Comparison of ENCODE assay signal across 8 cellular contexts in the genomic region with DNA sequence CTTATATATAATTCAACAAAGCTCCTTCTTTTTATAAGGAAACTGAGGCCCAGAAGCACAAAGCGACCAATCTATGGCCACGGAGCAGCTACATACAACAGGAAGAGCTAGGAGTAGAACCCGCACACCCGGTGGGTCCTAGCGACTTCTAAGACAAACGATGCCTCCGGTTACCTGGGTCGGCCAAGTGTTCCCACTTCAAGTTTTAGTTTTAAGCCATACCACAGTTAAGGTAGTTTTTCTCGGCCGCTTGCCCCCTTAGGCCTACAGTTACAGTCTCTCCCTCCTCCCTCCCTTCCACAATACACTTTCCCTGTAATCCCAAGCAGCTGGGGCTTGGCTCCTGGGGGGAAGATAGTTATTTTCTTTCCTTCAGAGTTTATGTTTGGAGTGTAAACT. TPM values are rescaled to one million over a fixed set of nuclear protein-coding genes. Genes with fewer than 3 reads are reported as not detected.
A peak's percentile ranks its signal among the peaks of the same experiment; 100 is the strongest.
DNase-seq lines count a peak whose midpoint lies in the region; ATAC-seq and TF ChIP-seq lines count a peak whose summit lies in the region.

No MANE protein-coding gene starts in this region.

- no peaks in the 10 kb centered on the region for H3K27me3 ChIP-seq in effector memory CD4-positive, alpha-beta T cell (replicated peaks; ENCODE audit: control insufficient read depth, insufficient read depth, low read length, poor library complexity, severe bottlenecking)
- no peaks in the 10 kb centered on the region for H3K27me3 ChIP-seq in upper lobe of left lung

- TF ChIP-seq CTCF in mucosa of descending colon (IDR thresholded peaks at IDR 0.05) = no peak
- TF ChIP-seq CTCF in upper lobe of left lung (IDR thresholded peaks at IDR 0.05) = no peak

- peak; percentile 13 for ATAC-seq in HG02938 (IDR thresholded peaks at IDR 0.05; ENCODE audit: unreplicated experiment)
- ATAC-seq in SK-N-SH treated with all-trans-retinoic acid at 6 μM for 48 hours = peak; percentile 43
- peak; percentile 35 for ATAC-seq in mucosa of descending colon
- peak; percentile 44 to 52 for ATAC-seq in upper lobe of left lung (ENCODE audit: low FRiP score in 2 of 2)

- intact Hi-C loops in mucosa of descending colon (cut with DNase I, micrococcal nuclease) = no loop called here

- WGBS in upper lobe of left lung, 2 donors = 1% methylated on average over 10 of the region's 10 CpGs

- H3K9me3 ChIP-seq in effector memory CD4-positive, alpha-beta T cell (ENCODE audit: control insufficient read depth, low read length) = no peaks in the 10 kb centered on the region
- H3K9me3 ChIP-seq in mucosa of descending colon = no peaks in the 10 kb centered on the region
- no peaks in the 10 kb centered on the region for H3K9me3 ChIP-seq in upper lobe of left lung

- peaks cover 20% of the 10 kb centered on the region for H3K4me1 ChIP-seq in effector memory CD4-positive, alpha-beta T cell (ENCODE audit: control insufficient read depth, insufficient read depth, low read length, poor library complexity, severe bottlenecking)
- H3K4me1 ChIP-seq in mucosa of descending colon (ENCODE audit: low read depth) (peaks cover 40% of the 10 kb centered on the region), upper lobe of left lung (peaks cover 32 to 51% (median 34%) of the 10 kb centered on the region in 4 donors)

- H3K36me3 ChIP-seq in effector memory CD4-positive, alpha-beta T cell (ENCODE audit: control insufficient read depth, insufficient read depth, low read length) = no peaks in the 10 kb centered on the region
- no peaks in the 10 kb centered on the region for H3K36me3 ChIP-seq in mucosa of descending colon (ENCODE audit: low read depth)
- H3K36me3 ChIP-seq in upper lobe of left lung = peaks cover 0 to 15% (median 0%) of the 10 kb centered on the region in 4 donors

- peak overlapping the region; percentile 85 for H3K27ac ChIP-seq in effector memory CD4-positive, alpha-beta T cell (ENCODE audit: insufficient read depth, low read length, poor library complexity, severe bottlenecking)
- peak overlapping the region; percentile 79 to 92 (median 86) for H3K27ac ChIP-seq in upper lobe of left lung

- TF ChIP-seq EP300 in upper lobe of left lung (IDR thresholded peaks at IDR 0.05) = no peak

- no peak for TF ChIP-seq POLR2A in upper lobe of left lung (IDR thresholded peaks at IDR 0.05)

- peak; percentile 1 for DNase-seq in NCI-H510A treated with DMSO at 0.1 percent for 48 hours (lab: John Stamatoyannopoulos, UW)
- DNase-seq in NCI-H510A (lab: John Stamatoyannopoulos, UW) = no peak
- no peak for DNase-seq in effector memory CD4-positive, alpha-beta T cell
- peak; percentile 37 to 42 (median 39) for DNase-seq in mucosa of descending colon
- DNase-seq in upper lobe of left lung = peak in 1 of 2 donors; percentile 22
- DNase-seq in COR-L47 (lab: John Stamatoyannopoulos, UW) = no peak

- peak overlapping the region; percentile 96 for H3K4me3 ChIP-seq in effector memory CD4-positive, alpha-beta T cell (ENCODE audit: insufficient read depth, low read depth, low read length, poor library complexity, severe bottlenecking)
- H3K4me3 ChIP-seq in mucosa of descending colon = peak overlapping the region; percentile 37
- peak overlapping the region; percentile 53 to 82 (median 78) for H3K4me3 ChIP-seq in upper lobe of left lung

TF ChIP-seq in SK-N-SH treated with all-trans-retinoic acid at 6 μM for 48 hours, 23 proteins besides CTCF, POLR2A, EP300 and RAD21:
- no peak for TF ChIP-seq ZNF565 (CRISPR knock-in tag; conservative IDR thresholded peaks at IDR 0.05; ENCODE audit: low read depth)
- TF ChIP-seq, protein P1, sequence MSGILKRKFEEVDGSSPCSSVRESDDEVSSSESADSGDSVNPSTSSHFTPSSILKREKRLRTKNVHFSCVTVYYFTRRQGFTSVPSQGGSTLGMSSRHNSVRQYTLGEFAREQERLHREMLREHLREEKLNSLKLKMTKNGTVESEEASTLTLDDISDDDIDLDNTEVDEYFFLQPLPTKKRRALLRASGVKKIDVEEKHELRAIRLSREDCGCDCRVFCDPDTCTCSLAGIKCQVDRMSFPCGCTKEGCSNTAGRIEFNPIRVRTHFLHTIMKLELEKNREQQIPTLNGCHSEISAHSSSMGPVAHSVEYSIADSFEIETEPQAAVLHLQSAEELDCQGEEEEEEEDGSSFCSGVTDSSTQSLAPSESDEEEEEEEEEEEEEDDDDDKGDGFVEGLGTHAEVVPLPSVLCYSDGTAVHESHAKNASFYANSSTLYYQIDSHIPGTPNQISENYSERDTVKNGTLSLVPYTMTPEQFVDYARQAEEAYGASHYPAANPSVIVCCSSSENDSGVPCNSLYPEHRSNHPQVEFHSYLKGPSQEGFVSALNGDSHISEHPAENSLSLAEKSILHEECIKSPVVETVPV (CRISPR knock-in tag; IDR thresholded peaks at IDR 0.05) = no peak
- no peak for TF ChIP-seq BACH2 (CRISPR knock-in tag; IDR thresholded peaks at IDR 0.05; ENCODE audit: borderline replicate concordance)
- TF ChIP-seq ARNTL (CRISPR knock-in tag; IDR thresholded peaks at IDR 0.05; ENCODE audit: borderline replicate concordance, low read depth) = no peak
- TF ChIP-seq OSR1 (CRISPR knock-in tag; IDR thresholded peaks at IDR 0.05) = no peak
- no peak for TF ChIP-seq GLIS3 (CRISPR knock-in tag; IDR thresholded peaks at IDR 0.05)
- no peak for TF ChIP-seq TCF4 (CRISPR knock-in tag; IDR thresholded peaks at IDR 0.05; ENCODE audit: borderline replicate concordance)
- no peak for TF ChIP-seq SNAI2 (CRISPR knock-in tag; IDR thresholded peaks at IDR 0.05)
- TF ChIP-seq ESRRG (CRISPR knock-in tag; IDR thresholded peaks at IDR 0.05) = no peak
- no peak for TF ChIP-seq RARB (CRISPR knock-in tag; IDR thresholded peaks at IDR 0.05)
- TF ChIP-seq, protein P2, sequence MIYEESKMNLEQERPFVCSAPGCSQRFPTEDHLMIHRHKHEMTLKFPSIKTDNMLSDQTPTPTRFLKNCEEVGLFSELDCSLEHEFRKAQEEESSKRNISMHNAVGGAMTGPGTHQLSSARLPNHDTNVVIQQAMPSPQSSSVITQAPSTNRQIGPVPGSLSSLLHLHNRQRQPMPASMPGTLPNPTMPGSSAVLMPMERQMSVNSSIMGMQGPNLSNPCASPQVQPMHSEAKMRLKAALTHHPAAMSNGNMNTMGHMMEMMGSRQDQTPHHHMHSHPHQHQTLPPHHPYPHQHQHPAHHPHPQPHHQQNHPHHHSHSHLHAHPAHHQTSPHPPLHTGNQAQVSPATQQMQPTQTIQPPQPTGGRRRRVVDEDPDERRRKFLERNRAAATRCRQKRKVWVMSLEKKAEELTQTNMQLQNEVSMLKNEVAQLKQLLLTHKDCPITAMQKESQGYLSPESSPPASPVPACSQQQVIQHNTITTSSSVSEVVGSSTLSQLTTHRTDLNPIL (CRISPR knock-in tag; IDR thresholded peaks at IDR 0.05; ENCODE audit: low read depth) = no peak

RNA-seq across cellular contexts. Expression of a gene that starts 0.5 kb away (rescaled TPM):
- total RNA-seq in mucosa of descending colon (10 to 100 TPM; 15.2 to 24.1 (median 21.7) TPM), upper lobe of left lung (10 to 100 TPM in 3 of 6 donors, 1 to 10 TPM in 3; 4.2 to 20.7 (median 13.4) TPM)

RNA-seq across cellular contexts. Expression of a gene that starts 0.8 kb away (rescaled TPM):
- total RNA-seq in mucosa of descending colon = 10 to 100 TPM; 15.1 to 21.7 (median 15.2) TPM
- total RNA-seq in upper lobe of left lung = 10 to 100 TPM in 5 of 6 donors, 1 to 10 TPM in 1; 8.0 to 21.2 (median 14.6) TPM

Comparison
In these comparisons a context has a peak if more than half of its experiments do, and no peak if none do; other contexts are left out.
1. DNase-seq: peak in NCI-H510A treated with DMSO at 0.1 percent for 48 hours (single experiment) and mucosa of descending colon (3 of 3); none in NCI-H510A (single experiment), effector memory CD4-positive, alpha-beta T cell (0 of 3) and COR-L47 (single experiment).
2. H3K4me3 ChIP-seq: peak in every context shown above with its lines; median percentile 96 in effector memory CD4-positive, alpha-beta T cell; 78 in upper lobe of left lung; 37 in mucosa of descending colon.
3. Peak in every context shown above with its lines, with median percentiles within 50 percentile points of each other: ATAC-seq.